Comparison of ENCODE assay signal across 10 cellular contexts in genomic region chr6:31058128-31058894, GRCh38. TPM values are rescaled to one million over a fixed set of nuclear protein-coding genes. Genes with fewer than 3 reads are reported as not detected.
DNase-seq lines count a peak whose midpoint lies in the region; ATAC-seq and TF ChIP-seq lines count a peak whose summit lies in the region.
"Had no signal": no experiment of that assay in that cellular context is flagged by ENCODE, and none has a peak within 500 bp of the region (broad histone marks: within the 10 kb centered on the region; RNA-seq: fewer than 3 reads in every experiment).

No MANE protein-coding gene starts in this region.

- H3K9ac ChIP-seq in IMR-90 (ENCODE audit: low read depth, low read length) = no peak overlapping the region

- no peaks in the 10 kb centered on the region for H3K9me3 Mint-ChIP-seq in immature natural killer cell

- intact Hi-C loops in IMR-90 (cut with micrococcal nuclease) (no loop called here), vagina (cut with DNase I) (no loop called here)

- 12% methylated on average over 5 of the region's 10 CpGs; no CpG with 5 or more reads in 1 of the 2 experiments for WGBS in IMR-90 (ENCODE audit: extremely low coverage in 2 of 2, insufficient read length in 1 of 2), 2 experiments

- H2AK9ac ChIP-seq in IMR-90 (replicated peaks; ENCODE audit: low read depth, low read length, poor library complexity) = peak overlapping the region; percentile 93

- no peaks in the 10 kb centered on the region for H3K79me1 ChIP-seq in IMR-90 (ENCODE audit: low read depth in 1 of 2, low read length in 2 of 2)

- peak overlapping the region in 1 of 2 experiments; percentile 75; a peak in 2 of 4 replicates for H4K8ac ChIP-seq in IMR-90 (ENCODE audit: low read depth in 2 of 2, low read length in 2 of 2)

- H3K4ac ChIP-seq in IMR-90 (ENCODE audit: low read depth, low read length) = peak overlapping the region; percentile 91

- H3K4me3 Mint-ChIP-seq in immature natural killer cell = no peak overlapping the region

- peaks cover 5 to 15% (median 5%) of the 10 kb centered on the region in 3 donors for H3K27me3 Mint-ChIP-seq in immature natural killer cell (ENCODE audit: low read depth in 3 of 3)

- no peak overlapping the region for H4K5ac ChIP-seq in IMR-90 (ENCODE audit: low read depth, low read length)

- H2BK15ac ChIP-seq in IMR-90 (ENCODE audit: low read depth, low read length) = 0 out of 3 replicates have a peak overlapping the region, but pooled peaks have one; percentile 65

- no peaks in the 10 kb centered on the region for H3K36me3 Mint-ChIP-seq in immature natural killer cell

- no peak overlapping the region for H3K56ac ChIP-seq in IMR-90 (ENCODE audit: extremely low read depth, insufficient read depth, low read length)

- peak overlapping the region; percentile 77; the same call in 1 of the 2 replicates for H2AK5ac ChIP-seq in IMR-90 (ENCODE audit: low read depth, low read length)

- H3K23ac ChIP-seq in IMR-90 (ENCODE audit: low read depth, low read length) = 0 out of 2 replicates have a peak overlapping the region, but pooled peaks have one; percentile 53

- no peak overlapping the region for H3K27ac Mint-ChIP-seq in immature natural killer cell

- H4K20me1 ChIP-seq in IMR-90 (ENCODE audit: insufficient read depth, low read length) = peaks cover 3% of the 10 kb centered on the region; the same call in 1 of the 2 replicates

- H3K4me1 Mint-ChIP-seq in immature natural killer cell = no peaks in the 10 kb centered on the region

- no peaks in the 10 kb centered on the region for H3K9me3 ChIP-seq in IMR-90 (ENCODE audit: control insufficient read depth, insufficient read depth, low read length)
- no peaks in the 10 kb centered on the region for H3K9me3 ChIP-seq in vagina

- ATAC-seq in IMR-90 (ENCODE audit: low read depth) (peak; percentile 95), GM21423 (IDR thresholded peaks at IDR 0.05; ENCODE audit: unreplicated experiment) (no peak)

- peak overlapping the region; percentile 41; the same call in 1 of the 2 replicates for H3K4me2 ChIP-seq in IMR-90 (ENCODE audit: low read depth, low read length)

- peaks cover 12% of the 10 kb centered on the region for H3K27me3 ChIP-seq in IMR-90 (ENCODE audit: control insufficient read depth, insufficient read depth, low read length)
- H3K27me3 ChIP-seq in vagina = no peaks in the 10 kb centered on the region

- TF ChIP-seq CTCF in IMR-90 (conservative IDR thresholded peaks at IDR 0.05; ENCODE audit: low read depth, low read length) (peak; percentile 51), astrocyte of the cerebellum (IDR thresholded peaks at IDR 0.05; ENCODE audit: low read depth, low read length, missing control alignments) (peak; percentile 63), vagina (IDR thresholded peaks at IDR 0.05) (peak in 1 of 3 experiments; percentile 28)

- H2BK120ac ChIP-seq in IMR-90 (ENCODE audit: low read depth, low read length) = peak overlapping the region; percentile 81

- H3K4me1 ChIP-seq in IMR-90 (ENCODE audit: control insufficient read depth, insufficient read depth, low read length) (peaks cover 11% of the 10 kb centered on the region), vagina (peaks cover 23% of the 10 kb centered on the region)

- no peak for TF ChIP-seq RAD21 in IMR-90 (IDR thresholded peaks at IDR 0.05; ENCODE audit: low read length)

- H3K36me3 ChIP-seq in IMR-90 (ENCODE audit: control insufficient read depth, insufficient read depth, low read length) (no peaks in the 10 kb centered on the region), vagina (no peaks in the 10 kb centered on the region)

- peak overlapping the region; percentile 76 for H2BK20ac ChIP-seq in IMR-90 (ENCODE audit: low read depth, low read length)

- POLR2A ChIA-PET in IMR-90 (lab: Charles Lee; ENCODE audit: unreplicated experiment) = no interaction called here

- CTCF ChIA-PET in IMR-90 (lab: Yijun Ruan, JAX) = no interaction called here

- in situ Hi-C loops in IMR-90 (cut with MboI; ENCODE audit: low sequenced_read_pairs) = no loop called here
- in situ Hi-C loops in astrocyte of the cerebellum (cut with HindIII; ENCODE audit: low sequenced_read_pairs) = no loop called here

- H4K91ac ChIP-seq in IMR-90 (ENCODE audit: insufficient read depth, low read depth, low read length) = peak overlapping the region; percentile 62

- H3K14ac ChIP-seq in IMR-90 (replicated peaks; ENCODE audit: low read depth, low read length) = peak overlapping the region; percentile 72; the same call in 1 of the 2 replicates

- BruUV-seq in IMR-90 (replicated peaks; lab: Mats Ljungman, UMichigan) = no TSS peak

- peak overlapping the region; percentile 66 for H2BK5ac ChIP-seq in IMR-90 (ENCODE audit: low read depth, low read length, poor library complexity, severe bottlenecking)

- TF ChIP-seq POLR2A in IMR-90 (IDR thresholded peaks at IDR 0.05; ENCODE audit: low read depth, low read length) = no peak
- TF ChIP-seq POLR2A in vagina (IDR thresholded peaks at IDR 0.05) = no peak

- H3K4me3 ChIP-seq in IMR-90 (ENCODE audit: insufficient read depth, low read depth, low read length) (no peak overlapping the region), astrocyte of the cerebellum (ENCODE audit: low read depth, low read length) (no peak overlapping the region), vagina (no peak overlapping the region)
- H3K4me3 ChIP-seq: skin epidermis had no signal

- peaks cover 10% of the 10 kb centered on the region for H3K9me1 ChIP-seq in IMR-90 (ENCODE audit: insufficient read depth, low read length)

- no peak overlapping the region for H3K18ac ChIP-seq in IMR-90 (ENCODE audit: low read depth, low read length)

- H2AFZ ChIP-seq in IMR-90 (replicated peaks; ENCODE audit: low read length, poor library complexity) = peak overlapping the region; percentile 58

- DNase-seq in Daoy (ENCODE audit: low read depth) = peak; percentile 90
- peak; percentile 98 for DNase-seq in IMR-90
- DNase-seq in astrocyte of the cerebellum (ENCODE audit: low read depth) = peak; percentile 87
- peak; percentile 98 for DNase-seq in kidney tubule cell (ENCODE audit: low spot score)
- DNase-seq in vagina (ENCODE audit: extremely low spot score in 2 of 2) = no peak
- DNase-seq in immature natural killer cell = no peak
- no peak for DNase-seq in activated naive CD4-positive, alpha-beta T cell treated with anti-CD3 and anti-CD28 coated beads, Interleukin-2, amount 50 U/mL, for 16 hours

- dilution Hi-C loops in IMR-90 (cut with HindIII; ENCODE audit: low sequenced_read_pairs, unreplicated experiment) = no loop called here

- peak overlapping the region; percentile 13; the same call in 1 of the 2 replicates for H3K27ac ChIP-seq in IMR-90 (ENCODE audit: insufficient read depth, low read length)
- H3K27ac ChIP-seq in vagina = peak overlapping the region; percentile 56

TF ChIP-seq in IMR-90, 13 proteins besides CTCF, POLR2A, EP300 and RAD21:
- peak; percentile 91 for TF ChIP-seq MAFK (IDR thresholded peaks at IDR 0.05; ENCODE audit: low read depth, low read length)
- TF ChIP-seq MAZ (IDR thresholded peaks at IDR 0.05; ENCODE audit: borderline replicate concordance, low read depth, low read length) = peak; percentile 24; the same call in 1 of the 2 replicates
- TF ChIP-seq BHLHE40 (IDR thresholded peaks at IDR 0.05; ENCODE audit: low read depth, low read length) = peak; percentile 25; the same call in 1 of the 2 replicates
- 0 out of 2 replicates have a peak, but pooled peaks have one; percentile 21 for TF ChIP-seq MXI1 (IDR thresholded peaks at IDR 0.05; ENCODE audit: borderline replicate concordance, low read depth, low read length)
- peak; percentile 99 for TF ChIP-seq FOS (IDR thresholded peaks at IDR 0.05; ENCODE audit: low read depth, low read length)
- no peak for TF ChIP-seq CEBPB (IDR thresholded peaks at IDR 0.05; ENCODE audit: low read depth, low read length)
- TF ChIP-seq NFE2L2 (IDR thresholded peaks at IDR 0.05; ENCODE audit: low read depth, low read length) = no peak; the same call in 1 of the 2 replicates
TF ChIP-seq in IMR-90: peak in this region for 5.

RNA-seq across cellular contexts. Expression of gene MUC22, which starts 48.0 kb away (rescaled TPM):
- not detected in 2 replicates for total RNA-seq in Daoy (2014; rRNA removed; shearing (Covaris generic))
- total RNA-seq in IMR-90 (2012; rRNA removed) (not detected in 2 replicates), vagina (2.9 TPM)
- polyA plus RNA-seq in IMR-90 (2012; rRNA removed) (0.02 TPM in 1 of 2 replicates, not detected in the other), immature natural killer cell (not detected)
- under 0.01 and 0.04 TPM in 2 replicates for polyA plus RNA-seq in IMR-90 (2012; cell fraction: cytosol; rRNA removed)
- not detected in 2 replicates for polyA plus RNA-seq in IMR-90 (2012; cell fraction: nucleus; rRNA removed; ENCODE audit: low replicate concordance)
- total RNA-seq: T-helper 2 cell treated with Interferon-gamma antibody and Interleukin-4, amounts not matched to agents 100 ng/mL and 5 ng/mL, for 36 hours had no signal

RNA-seq across cellular contexts. Expression of gene C6orf15, which starts 54.1 kb away (rescaled TPM):
- total RNA-seq in Daoy (2014; rRNA removed; shearing (Covaris generic)) = not detected in 2 replicates
- not detected in 2 replicates for total RNA-seq in IMR-90 (2012; rRNA removed)
- polyA plus RNA-seq in IMR-90 (2012; rRNA removed) = not detected in 2 replicates
- not detected in 2 replicates for polyA plus RNA-seq in IMR-90 (2012; cell fraction: cytosol; rRNA removed)
- polyA plus RNA-seq in IMR-90 (2012; cell fraction: nucleus; rRNA removed; ENCODE audit: low replicate concordance) = not detected in 2 replicates
- total RNA-seq in vagina = not detected
- polyA plus RNA-seq in immature natural killer cell = not detected
- total RNA-seq: T-helper 2 cell treated with Interferon-gamma antibody and Interleukin-4, amounts not matched to agents 100 ng/mL and 5 ng/mL, for 36 hours had no signal

RNA-seq across cellular contexts. Expression of gene PSORS1C1, which starts 56.3 kb away (rescaled TPM):
- 0.23 and 1.5 TPM in 2 replicates for total RNA-seq in Daoy (2014; rRNA removed; shearing (Covaris generic))
- total RNA-seq in IMR-90 (2012; rRNA removed) (0.28 and 0.36 TPM in 2 replicates), vagina (9.6 TPM)
- polyA plus RNA-seq in IMR-90 (2012; rRNA removed) (1.1 and 2.1 TPM in 2 replicates), immature natural killer cell (not detected)
- 0.26 and 0.35 TPM in 2 replicates for polyA plus RNA-seq in IMR-90 (2012; cell fraction: cytosol; rRNA removed)
- 3.6 and 6.3 TPM in 2 replicates for polyA plus RNA-seq in IMR-90 (2012; cell fraction: nucleus; rRNA removed; ENCODE audit: low replicate concordance)
- total RNA-seq: T-helper 2 cell treated with Interferon-gamma antibody and Interleukin-4, amounts not matched to agents 100 ng/mL and 5 ng/mL, for 36 hours had no signal

Comparison
In these comparisons a context has a peak if more than half of its experiments do, and no peak if none do; other contexts are left out.
1. DNase-seq: peak in Daoy (single experiment), IMR-90 (single experiment), astrocyte of the cerebellum (single experiment) and kidney tubule cell (single experiment); none in vagina (0 of 2), immature natural killer cell (0 of 3) and activated naive CD4-positive, alpha-beta T cell treated with anti-CD3 and anti-CD28 coated beads, Interleukin-2, amount 50 U/mL, for 16 hours (single experiment).